In the genomic region with DNA sequence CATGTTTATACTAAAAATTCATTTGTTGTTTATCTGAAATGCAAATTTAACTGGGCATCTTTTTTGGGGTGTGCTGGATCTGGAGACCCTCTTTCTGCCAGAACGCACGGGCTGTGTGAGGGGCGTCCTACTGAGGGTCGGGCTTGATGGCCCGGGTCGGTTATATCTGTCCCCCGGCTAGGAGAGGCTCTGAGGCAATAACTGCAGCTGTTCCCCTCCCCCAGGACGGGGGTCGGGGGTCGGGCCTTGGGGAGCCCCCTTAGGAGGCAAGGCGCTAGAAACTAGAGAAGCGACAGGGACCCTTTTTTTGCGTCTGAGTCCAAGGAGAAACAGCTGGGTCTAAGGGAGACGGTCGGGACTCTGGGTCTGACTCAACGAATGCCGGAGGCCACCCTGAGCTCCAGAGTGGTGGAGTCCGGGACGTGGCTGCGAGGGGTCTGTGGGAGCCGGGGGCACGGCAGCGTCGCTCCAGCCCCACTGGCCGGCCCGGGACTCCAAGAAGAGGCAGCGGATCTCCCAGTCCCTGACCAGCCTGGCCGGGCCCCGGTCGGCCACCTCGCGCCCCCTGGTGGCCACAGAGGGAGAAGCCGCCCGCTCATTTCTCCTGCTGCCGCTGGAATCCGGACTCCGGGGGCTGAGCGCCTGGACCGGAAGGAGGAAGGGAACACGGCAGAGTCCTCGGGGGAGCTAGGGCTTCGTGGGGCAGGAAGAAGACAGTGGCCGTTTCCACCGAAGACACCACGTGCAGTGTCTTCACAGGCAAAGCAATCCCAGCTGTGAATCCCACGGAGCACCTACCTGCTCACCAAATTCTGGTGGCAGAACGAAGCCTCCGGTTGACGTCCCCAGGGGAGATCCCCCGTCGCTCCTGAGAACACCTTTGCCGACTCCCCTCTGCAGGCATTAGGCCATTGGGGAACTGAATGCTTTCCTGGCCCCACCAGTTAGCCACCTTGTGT, we compare ENCODE assay signal across 1 cellular context.
TF ChIP-seq lines count a peak whose summit lies in the region.

No MANE protein-coding gene starts in this region.

TF ChIP-seq in K562, 482 proteins besides CTCF, POLR2A, EP300 and RAD21 (continued from another document and continues in another):
- TF ChIP-seq, protein P1, sequence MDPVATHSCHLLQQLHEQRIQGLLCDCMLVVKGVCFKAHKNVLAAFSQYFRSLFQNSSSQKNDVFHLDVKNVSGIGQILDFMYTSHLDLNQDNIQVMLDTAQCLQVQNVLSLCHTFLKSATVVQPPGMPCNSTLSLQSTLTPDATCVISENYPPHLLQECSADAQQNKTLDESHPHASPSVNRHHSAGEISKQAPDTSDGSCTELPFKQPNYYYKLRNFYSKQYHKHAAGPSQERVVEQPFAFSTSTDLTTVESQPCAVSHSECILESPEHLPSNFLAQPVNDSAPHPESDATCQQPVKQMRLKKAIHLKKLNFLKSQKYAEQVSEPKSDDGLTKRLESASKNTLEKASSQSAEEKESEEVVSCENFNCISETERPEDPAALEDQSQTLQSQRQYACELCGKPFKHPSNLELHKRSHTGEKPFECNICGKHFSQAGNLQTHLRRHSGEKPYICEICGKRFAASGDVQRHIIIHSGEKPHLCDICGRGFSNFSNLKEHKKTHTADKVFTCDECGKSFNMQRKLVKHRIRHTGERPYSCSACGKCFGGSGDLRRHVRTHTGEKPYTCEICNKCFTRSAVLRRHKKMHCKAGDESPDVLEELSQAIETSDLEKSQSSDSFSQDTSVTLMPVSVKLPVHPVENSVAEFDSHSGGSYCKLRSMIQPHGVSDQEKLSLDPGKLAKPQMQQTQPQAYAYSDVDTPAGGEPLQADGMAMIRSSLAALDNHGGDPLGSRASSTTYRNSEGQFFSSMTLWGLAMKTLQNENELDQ (CRISPR knock-in tag; IDR thresholded peaks at IDR 0.05; ENCODE audit: borderline replicate concordance) = no peak
- TF ChIP-seq, protein P2, sequence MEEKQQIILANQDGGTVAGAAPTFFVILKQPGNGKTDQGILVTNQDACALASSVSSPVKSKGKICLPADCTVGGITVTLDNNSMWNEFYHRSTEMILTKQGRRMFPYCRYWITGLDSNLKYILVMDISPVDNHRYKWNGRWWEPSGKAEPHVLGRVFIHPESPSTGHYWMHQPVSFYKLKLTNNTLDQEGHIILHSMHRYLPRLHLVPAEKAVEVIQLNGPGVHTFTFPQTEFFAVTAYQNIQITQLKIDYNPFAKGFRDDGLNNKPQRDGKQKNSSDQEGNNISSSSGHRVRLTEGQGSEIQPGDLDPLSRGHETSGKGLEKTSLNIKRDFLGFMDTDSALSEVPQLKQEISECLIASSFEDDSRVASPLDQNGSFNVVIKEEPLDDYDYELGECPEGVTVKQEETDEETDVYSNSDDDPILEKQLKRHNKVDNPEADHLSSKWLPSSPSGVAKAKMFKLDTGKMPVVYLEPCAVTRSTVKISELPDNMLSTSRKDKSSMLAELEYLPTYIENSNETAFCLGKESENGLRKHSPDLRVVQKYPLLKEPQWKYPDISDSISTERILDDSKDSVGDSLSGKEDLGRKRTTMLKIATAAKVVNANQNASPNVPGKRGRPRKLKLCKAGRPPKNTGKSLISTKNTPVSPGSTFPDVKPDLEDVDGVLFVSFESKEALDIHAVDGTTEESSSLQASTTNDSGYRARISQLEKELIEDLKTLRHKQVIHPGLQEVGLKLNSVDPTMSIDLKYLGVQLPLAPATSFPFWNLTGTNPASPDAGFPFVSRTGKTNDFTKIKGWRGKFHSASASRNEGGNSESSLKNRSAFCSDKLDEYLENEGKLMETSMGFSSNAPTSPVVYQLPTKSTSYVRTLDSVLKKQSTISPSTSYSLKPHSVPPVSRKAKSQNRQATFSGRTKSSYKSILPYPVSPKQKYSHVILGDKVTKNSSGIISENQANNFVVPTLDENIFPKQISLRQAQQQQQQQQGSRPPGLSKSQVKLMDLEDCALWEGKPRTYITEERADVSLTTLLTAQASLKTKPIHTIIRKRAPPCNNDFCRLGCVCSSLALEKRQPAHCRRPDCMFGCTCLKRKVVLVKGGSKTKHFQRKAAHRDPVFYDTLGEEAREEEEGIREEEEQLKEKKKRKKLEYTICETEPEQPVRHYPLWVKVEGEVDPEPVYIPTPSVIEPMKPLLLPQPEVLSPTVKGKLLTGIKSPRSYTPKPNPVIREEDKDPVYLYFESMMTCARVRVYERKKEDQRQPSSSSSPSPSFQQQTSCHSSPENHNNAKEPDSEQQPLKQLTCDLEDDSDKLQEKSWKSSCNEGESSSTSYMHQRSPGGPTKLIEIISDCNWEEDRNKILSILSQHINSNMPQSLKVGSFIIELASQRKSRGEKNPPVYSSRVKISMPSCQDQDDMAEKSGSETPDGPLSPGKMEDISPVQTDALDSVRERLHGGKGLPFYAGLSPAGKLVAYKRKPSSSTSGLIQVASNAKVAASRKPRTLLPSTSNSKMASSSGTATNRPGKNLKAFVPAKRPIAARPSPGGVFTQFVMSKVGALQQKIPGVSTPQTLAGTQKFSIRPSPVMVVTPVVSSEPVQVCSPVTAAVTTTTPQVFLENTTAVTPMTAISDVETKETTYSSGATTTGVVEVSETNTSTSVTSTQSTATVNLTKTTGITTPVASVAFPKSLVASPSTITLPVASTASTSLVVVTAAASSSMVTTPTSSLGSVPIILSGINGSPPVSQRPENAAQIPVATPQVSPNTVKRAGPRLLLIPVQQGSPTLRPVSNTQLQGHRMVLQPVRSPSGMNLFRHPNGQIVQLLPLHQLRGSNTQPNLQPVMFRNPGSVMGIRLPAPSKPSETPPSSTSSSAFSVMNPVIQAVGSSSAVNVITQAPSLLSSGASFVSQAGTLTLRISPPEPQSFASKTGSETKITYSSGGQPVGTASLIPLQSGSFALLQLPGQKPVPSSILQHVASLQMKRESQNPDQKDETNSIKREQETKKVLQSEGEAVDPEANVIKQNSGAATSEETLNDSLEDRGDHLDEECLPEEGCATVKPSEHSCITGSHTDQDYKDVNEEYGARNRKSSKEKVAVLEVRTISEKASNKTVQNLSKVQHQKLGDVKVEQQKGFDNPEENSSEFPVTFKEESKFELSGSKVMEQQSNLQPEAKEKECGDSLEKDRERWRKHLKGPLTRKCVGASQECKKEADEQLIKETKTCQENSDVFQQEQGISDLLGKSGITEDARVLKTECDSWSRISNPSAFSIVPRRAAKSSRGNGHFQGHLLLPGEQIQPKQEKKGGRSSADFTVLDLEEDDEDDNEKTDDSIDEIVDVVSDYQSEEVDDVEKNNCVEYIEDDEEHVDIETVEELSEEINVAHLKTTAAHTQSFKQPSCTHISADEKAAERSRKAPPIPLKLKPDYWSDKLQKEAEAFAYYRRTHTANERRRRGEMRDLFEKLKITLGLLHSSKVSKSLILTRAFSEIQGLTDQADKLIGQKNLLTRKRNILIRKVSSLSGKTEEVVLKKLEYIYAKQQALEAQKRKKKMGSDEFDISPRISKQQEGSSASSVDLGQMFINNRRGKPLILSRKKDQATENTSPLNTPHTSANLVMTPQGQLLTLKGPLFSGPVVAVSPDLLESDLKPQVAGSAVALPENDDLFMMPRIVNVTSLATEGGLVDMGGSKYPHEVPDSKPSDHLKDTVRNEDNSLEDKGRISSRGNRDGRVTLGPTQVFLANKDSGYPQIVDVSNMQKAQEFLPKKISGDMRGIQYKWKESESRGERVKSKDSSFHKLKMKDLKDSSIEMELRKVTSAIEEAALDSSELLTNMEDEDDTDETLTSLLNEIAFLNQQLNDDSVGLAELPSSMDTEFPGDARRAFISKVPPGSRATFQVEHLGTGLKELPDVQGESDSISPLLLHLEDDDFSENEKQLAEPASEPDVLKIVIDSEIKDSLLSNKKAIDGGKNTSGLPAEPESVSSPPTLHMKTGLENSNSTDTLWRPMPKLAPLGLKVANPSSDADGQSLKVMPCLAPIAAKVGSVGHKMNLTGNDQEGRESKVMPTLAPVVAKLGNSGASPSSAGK (IDR thresholded peaks at IDR 0.05) = peak; percentile 92
- TF ChIP-seq, protein P3, sequence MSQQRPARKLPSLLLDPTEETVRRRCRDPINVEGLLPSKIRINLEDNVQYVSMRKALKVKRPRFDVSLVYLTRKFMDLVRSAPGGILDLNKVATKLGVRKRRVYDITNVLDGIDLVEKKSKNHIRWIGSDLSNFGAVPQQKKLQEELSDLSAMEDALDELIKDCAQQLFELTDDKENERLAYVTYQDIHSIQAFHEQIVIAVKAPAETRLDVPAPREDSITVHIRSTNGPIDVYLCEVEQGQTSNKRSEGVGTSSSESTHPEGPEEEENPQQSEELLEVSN (IDR thresholded peaks at IDR 0.05; ENCODE audit: borderline replicate concordance in 1 of 2, extremely low read depth in 1 of 2, insufficient read depth in 1 of 2, insufficient read length in 1 of 2, low read depth in 1 of 2, low read length in 1 of 2, poor library complexity in 1 of 2, severe bottlenecking in 1 of 2) = peak; percentile 84 to 88
- TF ChIP-seq CXXC5 (CRISPR knock-in tag; IDR thresholded peaks at IDR 0.05) = peak; percentile 55
- TF ChIP-seq HDAC1 (IDR thresholded peaks at IDR 0.05) = peak in 1 of 2 experiments; percentile 37; a peak in 1 of 4 replicates
- TF ChIP-seq, protein P4, sequence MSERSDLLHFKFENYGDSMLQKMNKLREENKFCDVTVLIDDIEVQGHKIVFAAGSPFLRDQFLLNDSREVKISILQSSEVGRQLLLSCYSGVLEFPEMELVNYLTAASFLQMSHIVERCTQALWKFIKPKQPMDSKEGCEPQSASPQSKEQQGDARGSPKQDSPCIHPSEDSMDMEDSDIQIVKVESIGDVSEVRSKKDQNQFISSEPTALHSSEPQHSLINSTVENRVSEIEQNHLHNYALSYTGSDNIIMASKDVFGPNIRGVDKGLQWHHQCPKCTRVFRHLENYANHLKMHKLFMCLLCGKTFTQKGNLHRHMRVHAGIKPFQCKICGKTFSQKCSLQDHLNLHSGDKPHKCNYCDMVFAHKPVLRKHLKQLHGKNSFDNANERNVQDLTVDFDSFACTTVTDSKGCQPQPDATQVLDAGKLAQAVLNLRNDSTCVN (CRISPR knock-in tag; IDR thresholded peaks at IDR 0.05) = 0 out of 2 replicates have a peak, but pooled peaks have one; percentile 28
- TF ChIP-seq SRSF1 (IDR thresholded peaks at IDR 0.05; ENCODE audit: low read depth, low read length) = no peak
- TF ChIP-seq MTF1 (CRISPR knock-in tag; IDR thresholded peaks at IDR 0.05; ENCODE audit: borderline replicate concordance) = no peak
- 0 out of 2 replicates have a peak, but pooled peaks have one; percentile 48 for TF ChIP-seq TARDBP (IDR thresholded peaks at IDR 0.05)
- peak; percentile 20; the same call in 1 of the 2 replicates for TF ChIP-seq MYC (IDR thresholded peaks at IDR 0.05; ENCODE audit: low read depth, low read length)
- no peak for TF ChIP-seq MYC (CRISPR knock-in tag; IDR thresholded peaks at IDR 0.05; ENCODE audit: borderline replicate concordance, low read depth)
- 0 out of 2 replicates have a peak, but pooled peaks have one; percentile 12 for TF ChIP-seq CREM (IDR thresholded peaks at IDR 0.05; ENCODE audit: low read depth)
- TF ChIP-seq, protein P5, sequence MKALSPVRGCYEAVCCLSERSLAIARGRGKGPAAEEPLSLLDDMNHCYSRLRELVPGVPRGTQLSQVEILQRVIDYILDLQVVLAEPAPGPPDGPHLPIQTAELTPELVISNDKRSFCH (CRISPR knock-in tag; IDR thresholded peaks at IDR 0.05) = no peak
- TF ChIP-seq, protein P5 (tag; IDR thresholded peaks at IDR 0.05) = 0 out of 2 replicates have a peak, but pooled peaks have one; percentile 60
- TF ChIP-seq, protein P6, sequence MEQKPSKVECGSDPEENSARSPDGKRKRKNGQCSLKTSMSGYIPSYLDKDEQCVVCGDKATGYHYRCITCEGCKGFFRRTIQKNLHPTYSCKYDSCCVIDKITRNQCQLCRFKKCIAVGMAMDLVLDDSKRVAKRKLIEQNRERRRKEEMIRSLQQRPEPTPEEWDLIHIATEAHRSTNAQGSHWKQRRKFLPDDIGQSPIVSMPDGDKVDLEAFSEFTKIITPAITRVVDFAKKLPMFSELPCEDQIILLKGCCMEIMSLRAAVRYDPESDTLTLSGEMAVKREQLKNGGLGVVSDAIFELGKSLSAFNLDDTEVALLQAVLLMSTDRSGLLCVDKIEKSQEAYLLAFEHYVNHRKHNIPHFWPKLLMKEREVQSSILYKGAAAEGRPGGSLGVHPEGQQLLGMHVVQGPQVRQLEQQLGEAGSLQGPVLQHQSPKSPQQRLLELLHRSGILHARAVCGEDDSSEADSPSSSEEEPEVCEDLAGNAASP (IDR thresholded peaks at IDR 0.05) = no peak
- no peak for TF ChIP-seq KDM1A (IDR thresholded peaks at IDR 0.05)
- peak; percentile 38; the same call in 1 of the 2 replicates for TF ChIP-seq PHF8 (IDR thresholded peaks at IDR 0.05; ENCODE audit: borderline replicate concordance, low read length)
- peak; percentile 93 for TF ChIP-seq RB1 (IDR thresholded peaks at IDR 0.05; ENCODE audit: low read depth)
- peak; percentile 77 for TF ChIP-seq ETV1 (tag; conservative IDR thresholded peaks at IDR 0.05; ENCODE audit: low read depth)
- peak; percentile 19 for TF ChIP-seq ZFP36 (IDR thresholded peaks at IDR 0.05; ENCODE audit: low read depth, low read length, partially characterized antibody)
- TF ChIP-seq EZH2 (IDR thresholded peaks at IDR 0.05; ENCODE audit: borderline replicate concordance, low read depth, low read length) = no peak
- peak; percentile 87; the same call in 1 of the 2 replicates for TF ChIP-seq XRCC5 (IDR thresholded peaks at IDR 0.05; ENCODE audit: low read depth, low read length)
- peak; percentile 46; the same call in 1 of the 2 replicates for TF ChIP-seq EP400 (IDR thresholded peaks at IDR 0.05)
- TF ChIP-seq EGR1 (conservative IDR thresholded peaks at IDR 0.05) = peak; percentile 45
- peak; percentile 22; the same call in 1 of the 2 replicates for TF ChIP-seq JUND (IDR thresholded peaks at IDR 0.05; ENCODE audit: borderline replicate concordance, low read depth, low read length)
- TF ChIP-seq JUND (tag; IDR thresholded peaks at IDR 0.05; ENCODE audit: borderline replicate concordance, low read depth, low read length) = no peak
- peak; percentile 78; the same call in 1 of the 2 replicates for TF ChIP-seq ETV5 (CRISPR knock-in tag; IDR thresholded peaks at IDR 0.05; ENCODE audit: low read depth)
- peak; percentile 71; the same call in 1 of the 2 replicates for TF ChIP-seq GABPB1 (CRISPR knock-in tag; IDR thresholded peaks at IDR 0.05)
- 0 out of 2 replicates have a peak, but pooled peaks have one; percentile 15 for TF ChIP-seq ZBTB7A (IDR thresholded peaks at IDR 0.05; ENCODE audit: borderline replicate concordance, control insufficient read depth, low read depth, low read length)
- no peak for TF ChIP-seq MED1 (CRISPR knock-in tag; IDR thresholded peaks at IDR 0.05; ENCODE audit: borderline replicate concordance)
- no peak for TF ChIP-seq SMARCA4 (IDR thresholded peaks at IDR 0.05)
- no peak for TF ChIP-seq ZNF431 (CRISPR knock-in tag; IDR thresholded peaks at IDR 0.05)
- TF ChIP-seq, protein P7, sequence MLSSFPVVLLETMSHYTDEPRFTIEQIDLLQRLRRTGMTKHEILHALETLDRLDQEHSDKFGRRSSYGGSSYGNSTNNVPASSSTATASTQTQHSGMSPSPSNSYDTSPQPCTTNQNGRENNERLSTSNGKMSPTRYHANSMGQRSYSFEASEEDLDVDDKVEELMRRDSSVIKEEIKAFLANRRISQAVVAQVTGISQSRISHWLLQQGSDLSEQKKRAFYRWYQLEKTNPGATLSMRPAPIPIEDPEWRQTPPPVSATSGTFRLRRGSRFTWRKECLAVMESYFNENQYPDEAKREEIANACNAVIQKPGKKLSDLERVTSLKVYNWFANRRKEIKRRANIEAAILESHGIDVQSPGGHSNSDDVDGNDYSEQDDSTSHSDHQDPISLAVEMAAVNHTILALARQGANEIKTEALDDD (IDR thresholded peaks at IDR 0.05) = no peak
- peak; percentile 76 for TF ChIP-seq PHF20 (IDR thresholded peaks at IDR 0.05; ENCODE audit: partially characterized antibody)
